22 cellular contexts compared by ENCODE assay signal in genomic region chr4:105241456-105241855, GRCh38.
A peak's percentile ranks its signal among the peaks of the same experiment; 100 is the strongest.
DNase-seq lines count a peak whose midpoint lies in the region; ATAC-seq, FAIRE-seq and TF ChIP-seq lines count a peak whose summit lies in the region.
"Had no signal": no experiment of that assay in that cellular context is flagged by ENCODE, and none has a peak within 500 bp of the region (broad histone marks: within the 10 kb centered on the region; RNA-seq: fewer than 3 reads in every experiment).

No MANE protein-coding gene starts in this region.

- no peaks in the 10 kb centered on the region for H3K27me3 ChIP-seq in body of pancreas
- no peaks in the 10 kb centered on the region for H3K27me3 ChIP-seq in right cardiac atrium (ENCODE audit: control insufficient read depth, insufficient read depth)
- H3K27me3 ChIP-seq in HepG2 (ENCODE audit: control insufficient read depth in 1 of 2, insufficient read depth in 2 of 2, low read length in 2 of 2): no peaks in the 10 kb centered on the region

- in situ Hi-C loops in HepG2 (cut with HindIII; ENCODE audit: extremely low pct_ligation_motif_present, low pct_unique_long_range_greater_than_20kb): no loop called here

- CTCF ChIA-PET in HepG2 (lab: Yijun Ruan, JAX; ENCODE audit: low intra/inter-chr PET ratio, low total read pairs): no interaction called here

- FAIRE-seq in kidney (lab: Jason Lieb, UNC) (no peak), HepG2 (lab: Jason Lieb, UNC) (no peak)
- FAIRE-seq: GM12891, GM19239 had no signal

- peak; percentile 52 for ATAC-seq in body of pancreas
- peak; percentile 87 to 91 for ATAC-seq in right cardiac atrium
- ATAC-seq in GM21390 (IDR thresholded peaks at IDR 0.05; ENCODE audit: unreplicated experiment): no peak
- ATAC-seq in HepG2: no peak
- ATAC-seq: GM23338 had no signal

- no peak overlapping the region for H2AFZ ChIP-seq in HepG2 (ENCODE audit: low read length)
- H2AFZ ChIP-seq: GM23338 had no signal

- TF ChIP-seq EP300 in HepG2 (IDR thresholded peaks at IDR 0.05; ENCODE audit: low read depth in 2 of 2, low read length in 2 of 2): no peak
- TF ChIP-seq EP300 in HepG2 (CRISPR knock-in tag; IDR thresholded peaks at IDR 0.05; ENCODE audit: borderline replicate concordance): no peak

- H3K27ac ChIP-seq in body of pancreas: no peak overlapping the region
- H3K27ac ChIP-seq in right cardiac atrium (ENCODE audit: low read length): no peak overlapping the region
- H3K27ac ChIP-seq in kidney (ENCODE audit: low read depth in 2 of 2, low read length in 2 of 2): no peak overlapping the region
- H3K27ac ChIP-seq in HepG2 (ENCODE audit: extremely low read length, insufficient read depth, low read length): no peak overlapping the region
- H3K27ac ChIP-seq: RWPE1 had no signal

- H3K4me3 ChIP-seq in body of pancreas: no peak overlapping the region
- H3K4me3 ChIP-seq in right cardiac atrium (ENCODE audit: low read length): no peak overlapping the region
- no peak overlapping the region for H3K4me3 ChIP-seq in kidney (ENCODE audit: low read length in 2 of 2)
- H3K4me3 ChIP-seq in HepG2 (replicated peaks in 1 of 3; ENCODE audit: insufficient read depth in 1 of 3, low read depth in 2 of 3, low read length in 3 of 3): no peak overlapping the region
- H3K4me3 ChIP-seq: GM23338 had no signal

- H3K36me3 ChIP-seq in body of pancreas (replicated peaks in 1 of 2; ENCODE audit: insufficient read depth in 1 of 2, low read depth in 2 of 2) (peaks cover 0 to 3% of the 10 kb centered on the region in 2 donors), kidney (ENCODE audit: control insufficient read depth in 1 of 2, insufficient read depth in 2 of 2, low read length in 2 of 2) (peaks cover 0 to 2% of the 10 kb centered on the region in 2 donors), HepG2 (replicated peaks in 1 of 2; ENCODE audit: control insufficient read depth in 1 of 2, insufficient read depth in 2 of 2, low read length in 2 of 2) (peaks cover 4 to 6% of the 10 kb centered on the region in 2 experiments; a peak in 3 of 5 replicates)

- 33 to 55% methylated on average over 4 of the region's 4 CpGs for WGBS in body of pancreas, 2 donors
- 52% methylated on average over 4 of the region's 4 CpGs for WGBS in right cardiac atrium
- 93% methylated on average over 4 of the region's 4 CpGs for WGBS in HepG2 (ENCODE audit: low lambda C conversion rate)

- POLR2A ChIA-PET in HepG2 (lab: Yijun Ruan, JAX): no interaction called here

- no peaks in the 10 kb centered on the region for H3K79me2 ChIP-seq in HepG2 (ENCODE audit: insufficient read depth, low read length)

- no peak for TF ChIP-seq RAD21 in HepG2 (CRISPR knock-in tag; IDR thresholded peaks at IDR 0.05)

- no TSS peak for BruUV-seq in HepG2 (replicated peaks; lab: Mats Ljungman, UMichigan)

- TF ChIP-seq CTCF in body of pancreas (IDR thresholded peaks at IDR 0.05) (no peak), kidney (IDR thresholded peaks at IDR 0.05; ENCODE audit: borderline replicate concordance, extremely low read depth, insufficient read depth) (no peak), HepG2 (CRISPR knock-in tag; IDR thresholded peaks at IDR 0.05) (no peak)

- DNase-seq in NCI-H1105 (lab: John Stamatoyannopoulos, UW) (peak; percentile 68), body of pancreas (peak; percentile 15 to 51 (median 30)), right cardiac atrium (peak; percentile 61 to 85 (median 81)), renal cortical epithelial cell (ENCODE audit: low read depth) (peak; percentile 14), NCI-H2196 (lab: John Stamatoyannopoulos, UW; ENCODE audit: unreplicated experiment) (no peak), kidney (no peak), HepG2 (ENCODE audit: low spot score) (no peak)
- DNase-seq: activated B cell treated with CpG ODN at 0.5 μM for 24 hours; activated CD4-positive, alpha-beta memory T cell treated with anti-CD3 and anti-CD28 coated beads for 36 hours; activated naive CD4-positive, alpha-beta T cell treated with Interleukin-2 at 50 U/mL for 16 hours; CD8-positive, alpha-beta memory T cell; DMS53; MM.1S; NCI-H187 treated with DMSO at 0.1 percent for 48 hours; NCI-H510A; stimulated activated CD4-positive, alpha-beta T cell treated with anti-CD3 and anti-CD28 coated beads, Interleukin-4, amount 100 ng/mL, for 24 hours; T-helper 9 cell had no signal

- no peak overlapping the region for H3K4me2 ChIP-seq in HepG2 (ENCODE audit: low read depth, low read length)
- H3K4me2 ChIP-seq: GM23338 had no signal

- H3K4me1 ChIP-seq in body of pancreas (no peaks in the 10 kb centered on the region), right cardiac atrium (ENCODE audit: control insufficient read depth, insufficient read depth, low read length) (peaks cover 6% of the 10 kb centered on the region), kidney (ENCODE audit: control insufficient read depth in 1 of 2, insufficient read depth in 1 of 2, low read depth in 1 of 2, low read length in 2 of 2) (no peaks in the 10 kb centered on the region), HepG2 (ENCODE audit: insufficient read depth, low read length) (no peaks in the 10 kb centered on the region)

- no peaks in the 10 kb centered on the region for H4K20me1 ChIP-seq in HepG2 (ENCODE audit: insufficient read depth, low read length)

- H3K9ac ChIP-seq in kidney (ENCODE audit: low read length in 2 of 2) (no peak overlapping the region), HepG2 (ENCODE audit: insufficient read depth, low read depth, low read length) (no peak overlapping the region)

- H3K9me3 ChIP-seq in body of pancreas: no peaks in the 10 kb centered on the region
- H3K9me3 ChIP-seq in right cardiac atrium (ENCODE audit: control insufficient read depth, low read length): no peaks in the 10 kb centered on the region
- no peaks in the 10 kb centered on the region for H3K9me3 ChIP-seq in kidney (ENCODE audit: control insufficient read depth in 1 of 2, low read length in 2 of 2)
- no peaks in the 10 kb centered on the region for H3K9me3 ChIP-seq in HepG2 (ENCODE audit: low read length)

- no peak for TF ChIP-seq POLR2A in body of pancreas (IDR thresholded peaks at IDR 0.05)
- no peak for TF ChIP-seq POLR2A in HepG2 (IDR thresholded peaks at IDR 0.05; ENCODE audit: insufficient read depth in 1 of 2, low read depth in 2 of 2, low read length in 2 of 2)

- intact Hi-C loops in body of pancreas (cut with DNase I) (no loop called here), right cardiac atrium (cut with DNase I) (no loop called here), kidney (cut with DNase I) (no loop called here), HepG2 (cut with micrococcal nuclease; ENCODE audit: unreplicated experiment) (no loop called here)

TF ChIP-seq in HepG2, 621 proteins besides CTCF, POLR2A, EP300 and RAD21:
- TF ChIP-seq CBFB (CRISPR knock-in tag; IDR thresholded peaks at IDR 0.05): no peak
TF ChIP-seq in HepG2: peak in this region for 0.

Comparison
In these comparisons a context has a peak if more than half of its experiments do, and no peak if none do; other contexts are left out.
1. DNase-seq: peak in NCI-H1105 (single experiment), body of pancreas (4 of 4), right cardiac atrium (3 of 3) and renal cortical epithelial cell (single experiment); none in NCI-H2196 (single experiment), kidney (single experiment) and HepG2 (single experiment).
2. ATAC-seq: peak in body of pancreas (single experiment) and right cardiac atrium (2 of 2); none in GM21390 (single experiment) and HepG2 (single experiment).